ENCODE assay signal across 8 cellular contexts in genomic region chrX:48919360-48919821, GRCh38. TPM values are rescaled to one million over a fixed set of nuclear protein-coding genes. Genes with fewer than 3 reads are reported as not detected.
A peak's percentile ranks its signal among the peaks of the same experiment; 100 is the strongest.
DNase-seq lines count a peak whose midpoint lies in the region; ATAC-seq and TF ChIP-seq lines count a peak whose summit lies in the region.

No MANE protein-coding gene starts in this region.

- no peak for TF ChIP-seq CTCF in Calu3 (IDR thresholded peaks at IDR 0.05; ENCODE audit: unreplicated experiment)

- DNase-seq in Calu3 (peak; percentile 22), hepatic stellate cell (ENCODE audit: low spot score) (peak; percentile 23), NCI-H226 (no peak)
- peak; percentile 57 for DNase-seq in activated naive CD4-positive, alpha-beta T cell treated with anti-CD3 and anti-CD28 coated beads, Interleukin-2, amount 10 ng/mL, durations not matched to agents 7 days and 5 days

- H3K9me3 Mint-ChIP-seq in Calu3 (ENCODE audit: low read depth, unreplicated experiment), result no peaks in the 10 kb centered on the region
- no peaks in the 10 kb centered on the region for H3K9me3 Mint-ChIP-seq in activated naive CD4-positive, alpha-beta T cell treated with anti-CD3 and anti-CD28 coated beads, Interleukin-2, amount 10 ng/mL, durations not matched to agents 7 days and 5 days

- no TSS peak for BruUV-seq in Calu3 (replicated peaks; lab: Mats Ljungman, UMichigan)

- ATAC-seq in HG03439 (IDR thresholded peaks at IDR 0.05; ENCODE audit: unreplicated experiment), result peak; percentile 24
- no peak for ATAC-seq in GM21528 (IDR thresholded peaks at IDR 0.05; ENCODE audit: low FRiP score, unreplicated experiment)
- ATAC-seq in HG02759 (IDR thresholded peaks at IDR 0.05; ENCODE audit: unreplicated experiment), result no peak

- CTCF ChIA-PET in Calu3 (lab: Charles Lee), result no interaction called here
- CTCF ChIA-PET in activated naive CD4-positive, alpha-beta T cell treated with anti-CD3 and anti-CD28 coated beads, Interleukin-2, amount 10 ng/mL, durations not matched to agents 7 days and 5 days (lab: Charles Lee), result interaction anchor here (3.6 kb wide), 1 partner anchor 18 kb away, joined by 24 read pairs; no protein-coding TSS in a partner anchor

- H3K4me3 ChIP-seq in skin epidermis, result peak overlapping the region; percentile 28 to 64 (median 56)

- H3K4me3 Mint-ChIP-seq in Calu3 (ENCODE audit: low read depth, unreplicated experiment), result peak overlapping the region; percentile 97
- H3K4me3 Mint-ChIP-seq in activated naive CD4-positive, alpha-beta T cell treated with anti-CD3 and anti-CD28 coated beads, Interleukin-2, amount 10 ng/mL, durations not matched to agents 7 days and 5 days, result peak overlapping the region; percentile 94

- no peaks in the 10 kb centered on the region for H3K27me3 Mint-ChIP-seq in Calu3 (ENCODE audit: unreplicated experiment)
- no peaks in the 10 kb centered on the region for H3K27me3 Mint-ChIP-seq in activated naive CD4-positive, alpha-beta T cell treated with anti-CD3 and anti-CD28 coated beads, Interleukin-2, amount 10 ng/mL, durations not matched to agents 7 days and 5 days

- peak overlapping the region in 16 of 21 experiments; percentile 21 to 93 (median 72) for H3K27ac ChIP-seq in skin epidermis

- intact Hi-C loops in Calu3 (cut with micrococcal nuclease; ENCODE audit: unreplicated experiment), result loop anchor here (2.0 to 10.0 kb wide), 3 partner anchors 55 to 121 kb away; partner anchors contain the start of gene HDAC6

- H3K27ac Mint-ChIP-seq in Calu3 (ENCODE audit: unreplicated experiment), result peak overlapping the region; percentile 90
- peak overlapping the region; percentile 95 for H3K27ac Mint-ChIP-seq in activated naive CD4-positive, alpha-beta T cell treated with anti-CD3 and anti-CD28 coated beads, Interleukin-2, amount 10 ng/mL, durations not matched to agents 7 days and 5 days

- peaks cover 42% of the 10 kb centered on the region for H3K36me3 Mint-ChIP-seq in Calu3 (ENCODE audit: insufficient read depth, unreplicated experiment)
- peaks cover 76% of the 10 kb centered on the region for H3K36me3 Mint-ChIP-seq in activated naive CD4-positive, alpha-beta T cell treated with anti-CD3 and anti-CD28 coated beads, Interleukin-2, amount 10 ng/mL, durations not matched to agents 7 days and 5 days

- peaks cover 17% of the 10 kb centered on the region for H3K4me1 Mint-ChIP-seq in Calu3 (ENCODE audit: low read depth, unreplicated experiment)
- H3K4me1 Mint-ChIP-seq in activated naive CD4-positive, alpha-beta T cell treated with anti-CD3 and anti-CD28 coated beads, Interleukin-2, amount 10 ng/mL, durations not matched to agents 7 days and 5 days, result peaks cover 53% of the 10 kb centered on the region

RNA-seq across cellular contexts. Expression of gene PIM2, which starts 0.6 kb away (rescaled TPM):
- total RNA-seq in Calu3 (2022), result 12.8 and 13.9 TPM in 2 replicates

RNA-seq across cellular contexts. Expression of gene SLC35A2, which starts 7.9 kb away (rescaled TPM):
- 68.1 and 81.0 TPM in 2 replicates for total RNA-seq in Calu3 (2022)

RNA-seq across cellular contexts. Expression of gene PQBP1, which starts 21.7 kb away (rescaled TPM):
- total RNA-seq in Calu3 (2022), result 110 and 113 TPM in 2 replicates

RNA-seq across cellular contexts. Expression of gene TIMM17B, which starts 21.8 kb away (rescaled TPM):
- 86.1 and 96.8 TPM in 2 replicates for total RNA-seq in Calu3 (2022)

RNA-seq across cellular contexts. Expression of gene OTUD5, which starts 38.0 kb away (rescaled TPM):
- total RNA-seq in Calu3 (2022), result 67.8 and 73.0 TPM in 2 replicates
